ENCODE assay signal across 35 cellular contexts in genomic region chr4:168690199-168690598, GRCh38.
"Had no signal": no experiment of that assay in that cellular context is flagged by ENCODE, and none has a peak within 500 bp of the region (broad histone marks: within the 10 kb centered on the region; RNA-seq: fewer than 3 reads in every experiment).

No MANE protein-coding gene starts in this region.

- H3K36me3 ChIP-seq: breast epithelium, neutrophil, ovary, prostate gland had no signal

- ATAC-seq: activated CD4-positive, CD25-positive, alpha-beta regulatory T cell treated with anti-CD3 and anti-CD28 coated beads, Interleukin-2, amount 50 U/mL, for 24 hours; activated naive CD8-positive, alpha-beta T cell treated with anti-CD3 and anti-CD28 coated beads, Interleukin-2, amount 50 U/mL, for 24 hours; activated T-helper 17 cell treated with anti-CD3 and anti-CD28 coated beads, Interleukin-2, amount 50 U/mL, for 72 hours; gastrocnemius medialis; natural killer cell treated with Interleukin-12 subunit alpha and Interleukin-12 subunit beta and Interleukin-15 and Interleukin-18, amount 100 ng/mL, for 72 hours; sciatic nerve; stimulated activated memory B cell treated with anti-CD40 and anti-IgM and Interleukin-4, amounts not matched to agents 10 μg/mL and 1 μg/mL and 100 μg/mL, for 72 hours; stimulated activated naive CD8-positive, alpha-beta T cell treated with anti-CD3 and anti-CD28 coated beads, Interleukin-15, amount 100 ng/mL, for 72 hours had no signal

- H3K27ac Mint-ChIP-seq: activated naive CD4-positive, alpha-beta T cell treated with anti-CD3 and anti-CD28 coated beads, Interleukin-2, amount 50 U/mL, for 24 hours; activated naive CD8-positive, alpha-beta T cell treated with anti-CD3 and anti-CD28 coated beads, Interleukin-2, amount 50 U/mL, for 24 hours; activated T-cell treated with anti-CD3 and anti-CD28 coated beads, Interleukin-2, amount 50 U/mL, for 24 hours; activated T-helper 17 cell treated with anti-CD3 and anti-CD28 coated beads, Interleukin-2, amount 50 U/mL, for 72 hours; immature natural killer cell; natural killer cell treated with Interleukin-12 subunit alpha and Interleukin-12 subunit beta and Interleukin-15 and Interleukin-18, amount 100 ng/mL, for 72 hours; stimulated activated memory B cell treated with anti-CD40 and anti-IgM and Interleukin-4, amounts not matched to agents 10 μg/mL and 1 μg/mL and 100 μg/mL, for 72 hours; stimulated activated naive CD8-positive, alpha-beta T cell treated with anti-CD3 and anti-CD28 coated beads, Interleukin-15, amount 100 ng/mL, for 72 hours; T-helper 2 cell treated with Interferon-gamma antibody and Interleukin-4, amounts not matched to agents 5 μg/mL and 100 μg/mL, for 36 hours had no signal

- DNase-seq: activated CD4-positive, alpha-beta T cell treated with anti-CD3 and anti-CD28 coated beads for 48 hours; activated CD4-positive, alpha-beta T cell treated with anti-CD3 and anti-CD28 coated beads, Interleukin-2, amount 50 U/mL, for 48 hours; activated CD8-positive, alpha-beta memory T cell treated with anti-CD3 and anti-CD28 coated beads for 24 hours; activated CD8-positive, alpha-beta memory T cell treated with anti-CD3 and anti-CD28 coated beads, Interleukin-2, amount 50 U/mL, for 4 hours; activated gamma-delta T cell treated with Interleukin-2 at 50 U/mL for 16 hours; activated naive CD8-positive, alpha-beta T cell treated with anti-CD3 and anti-CD28 coated beads, Interleukin-2, amount 50 U/mL, for 24 hours; activated T-cell treated with anti-CD3 and anti-CD28 coated beads, Interleukin-2, amount 50 U/mL, for 24 hours; amygdala; central memory CD4-positive, alpha-beta T cell; effector CD8-positive, alpha-beta T cell; erythroblast; gastrocnemius medialis; hypothalamus; immature natural killer cell; kidney; midbrain; ovary; retina; stimulated activated CD4-positive, alpha-beta T cell treated with anti-CD3 and anti-CD28 coated beads, Interleukin-1b, Interleukin-23, amount 100 ng/mL, for 48 hours; stimulated activated CD4-positive, alpha-beta T cell treated with anti-CD3 and anti-CD28 coated beads, Interleukin-4, amount 100 ng/mL, for 4 hours; stimulated activated CD8-positive, alpha-beta memory T cell treated with anti-CD3 and anti-CD28 coated beads, Interleukin-4, amount 100 ng/mL, for 48 hours; stimulated activated naive CD8-positive, alpha-beta T cell treated with anti-CD3 and anti-CD28 coated beads, Interleukin-15, amount 100 ng/mL, for 72 hours; substantia nigra; T-helper 1 cell had no signal

- H3K27ac ChIP-seq: breast epithelium, neutrophil, ovary, prostate gland, skin epidermis had no signal

- H3K4me3 Mint-ChIP-seq: activated naive CD4-positive, alpha-beta T cell treated with anti-CD3 and anti-CD28 coated beads, Interleukin-2, amount 50 U/mL, for 24 hours; activated naive CD8-positive, alpha-beta T cell treated with anti-CD3 and anti-CD28 coated beads, Interleukin-2, amount 50 U/mL, for 24 hours; activated T-cell treated with anti-CD3 and anti-CD28 coated beads, Interleukin-2, amount 50 U/mL, for 24 hours; activated T-helper 17 cell treated with anti-CD3 and anti-CD28 coated beads, Interleukin-2, amount 50 U/mL, for 72 hours; immature natural killer cell; natural killer cell treated with Interleukin-12 subunit alpha and Interleukin-12 subunit beta and Interleukin-15 and Interleukin-18, amount 100 ng/mL, for 72 hours; stimulated activated memory B cell treated with anti-CD40 and anti-IgM and Interleukin-4, amounts not matched to agents 10 μg/mL and 1 μg/mL and 100 μg/mL, for 72 hours; stimulated activated naive CD8-positive, alpha-beta T cell treated with anti-CD3 and anti-CD28 coated beads, Interleukin-15, amount 100 ng/mL, for 72 hours; T-helper 2 cell treated with Interferon-gamma antibody and Interleukin-4, amounts not matched to agents 5 μg/mL and 100 μg/mL, for 36 hours had no signal

- H3K27me3 Mint-ChIP-seq: stimulated activated memory B cell treated with anti-CD40 and anti-IgM and Interleukin-4, amounts not matched to agents 10 μg/mL and 1 μg/mL and 100 μg/mL, for 72 hours; stimulated activated naive CD8-positive, alpha-beta T cell treated with anti-CD3 and anti-CD28 coated beads, Interleukin-15, amount 100 ng/mL, for 72 hours had no signal

- H3K9me3 ChIP-seq: breast epithelium, gastrocnemius medialis, neutrophil, ovary, prostate gland had no signal

- H3K27me3 ChIP-seq: breast epithelium, gastrocnemius medialis, neutrophil, ovary had no signal

- H3K36me3 Mint-ChIP-seq: activated naive CD4-positive, alpha-beta T cell treated with anti-CD3 and anti-CD28 coated beads, Interleukin-2, amount 50 U/mL, for 24 hours; immature natural killer cell; natural killer cell treated with Interleukin-12 subunit alpha and Interleukin-12 subunit beta and Interleukin-15 and Interleukin-18, amount 100 ng/mL, for 72 hours; stimulated activated memory B cell treated with anti-CD40 and anti-IgM and Interleukin-4, amounts not matched to agents 10 μg/mL and 1 μg/mL and 100 μg/mL, for 72 hours had no signal

- H3K4me1 ChIP-seq: breast epithelium had no signal

- H3K4me1 Mint-ChIP-seq: activated naive CD4-positive, alpha-beta T cell treated with anti-CD3 and anti-CD28 coated beads, Interleukin-2, amount 50 U/mL, for 24 hours; activated naive CD8-positive, alpha-beta T cell treated with anti-CD3 and anti-CD28 coated beads, Interleukin-2, amount 50 U/mL, for 24 hours; activated T-helper 17 cell treated with anti-CD3 and anti-CD28 coated beads, Interleukin-2, amount 50 U/mL, for 72 hours; immature natural killer cell; stimulated activated memory B cell treated with anti-CD40 and anti-IgM and Interleukin-4, amounts not matched to agents 10 μg/mL and 1 μg/mL and 100 μg/mL, for 72 hours; stimulated activated naive CD8-positive, alpha-beta T cell treated with anti-CD3 and anti-CD28 coated beads, Interleukin-15, amount 100 ng/mL, for 72 hours had no signal

- H3K9me3 Mint-ChIP-seq: activated naive CD4-positive, alpha-beta T cell treated with anti-CD3 and anti-CD28 coated beads, Interleukin-2, amount 50 U/mL, for 24 hours; activated naive CD8-positive, alpha-beta T cell treated with anti-CD3 and anti-CD28 coated beads, Interleukin-2, amount 50 U/mL, for 24 hours; activated T-cell treated with anti-CD3 and anti-CD28 coated beads, Interleukin-2, amount 50 U/mL, for 24 hours; activated T-helper 17 cell treated with anti-CD3 and anti-CD28 coated beads, Interleukin-2, amount 50 U/mL, for 72 hours; immature natural killer cell; natural killer cell treated with Interleukin-12 subunit alpha and Interleukin-12 subunit beta and Interleukin-15 and Interleukin-18, amount 100 ng/mL, for 72 hours; stimulated activated naive CD8-positive, alpha-beta T cell treated with anti-CD3 and anti-CD28 coated beads, Interleukin-15, amount 100 ng/mL, for 72 hours; T-helper 2 cell treated with Interferon-gamma antibody and Interleukin-4, amounts not matched to agents 5 μg/mL and 100 μg/mL, for 36 hours had no signal

- H3K4me3 ChIP-seq: breast epithelium, gastrocnemius medialis, ovary, prostate gland, skin epidermis had no signal
